8 cellular contexts compared by ENCODE assay signal in the genomic region with DNA sequence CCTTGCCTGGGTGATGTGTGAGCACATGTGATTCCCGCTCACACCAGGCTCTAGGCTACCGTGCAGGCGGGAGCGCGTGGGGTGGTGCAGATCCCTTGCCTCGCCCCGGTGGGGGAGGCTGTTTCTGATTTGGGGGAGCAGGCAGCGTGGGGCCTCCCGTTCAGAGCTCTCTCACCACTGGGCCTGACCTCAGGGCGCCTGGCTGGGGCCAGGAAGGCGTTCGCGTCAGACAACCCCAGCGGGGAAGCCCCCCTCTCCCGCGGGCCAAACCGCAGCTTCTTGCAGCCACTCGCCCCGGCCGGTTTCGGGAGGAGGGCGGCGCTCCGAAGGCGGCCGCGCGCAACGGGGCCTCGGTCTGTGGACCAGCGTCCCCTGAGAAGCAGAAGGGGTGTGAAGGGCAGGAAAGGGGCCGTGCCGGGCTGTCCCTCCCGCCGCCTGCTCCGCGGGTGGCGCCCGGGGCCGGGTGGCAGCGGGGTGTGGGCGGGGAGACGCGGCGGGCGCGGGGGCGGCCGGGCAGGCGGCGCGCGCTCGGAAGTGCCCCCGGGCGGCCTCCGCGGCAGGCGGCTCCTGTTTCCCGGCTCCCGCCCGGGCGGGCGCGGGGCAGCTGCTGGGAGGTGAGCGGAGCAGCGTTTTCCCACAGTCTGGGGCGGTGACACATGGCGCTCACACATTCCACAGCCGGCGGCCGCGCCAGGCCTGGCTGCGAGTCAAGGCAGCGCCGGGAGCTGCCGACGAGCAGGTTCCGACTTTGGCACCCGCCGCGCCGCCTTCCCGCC.
DNase-seq lines count a peak whose midpoint lies in the region; ATAC-seq lines count a peak whose summit lies in the region.

No MANE protein-coding gene starts in this region.

- H3K4me3 ChIP-seq in SK-N-MC, result peak overlapping the region; percentile 76

- H3K36me3 ChIP-seq in SK-N-MC (ENCODE audit: insufficient read depth, low read length), result no peaks in the 10 kb centered on the region

- peak overlapping the region; percentile 61 for H3K27ac Mint-ChIP-seq in activated naive CD8-positive, alpha-beta T cell treated with anti-CD3 and anti-CD28 coated beads, Interleukin-2, amount 50 U/mL, for 24 hours

- 0 out of 2 replicates have a peak, but pooled peaks cover 6% of the 10 kb centered on the region for H3K9me3 ChIP-seq in SK-N-MC (ENCODE audit: low read depth, low read length)

- peaks cover 10% of the 10 kb centered on the region for H3K9me3 Mint-ChIP-seq in activated naive CD8-positive, alpha-beta T cell treated with anti-CD3 and anti-CD28 coated beads, Interleukin-2, amount 50 U/mL, for 24 hours

- H3K36me3 Mint-ChIP-seq in activated naive CD8-positive, alpha-beta T cell treated with anti-CD3 and anti-CD28 coated beads, Interleukin-2, amount 50 U/mL, for 24 hours (ENCODE audit: low read depth), result peaks cover 4% of the 10 kb centered on the region

- peak overlapping the region; percentile 54 for H3K4me3 Mint-ChIP-seq in activated naive CD8-positive, alpha-beta T cell treated with anti-CD3 and anti-CD28 coated beads, Interleukin-2, amount 50 U/mL, for 24 hours

- peaks cover 58% of the 10 kb centered on the region for H3K27me3 Mint-ChIP-seq in activated naive CD8-positive, alpha-beta T cell treated with anti-CD3 and anti-CD28 coated beads, Interleukin-2, amount 50 U/mL, for 24 hours

- DNase-seq in ELR (ENCODE audit: low read depth) (peak; percentile 89), KBM-7 (peak; percentile 86), SK-N-MC (ENCODE audit: low read depth, low spot score) (no peak), left cardiac atrium (peak; percentile 91), posterior vena cava (ENCODE audit: low spot score) (peak; percentile 94), ureter (ENCODE audit: low spot score) (peak; percentile 83)
- DNase-seq in activated naive CD8-positive, alpha-beta T cell treated with anti-CD3 and anti-CD28 coated beads, Interleukin-2, amount 50 U/mL, for 24 hours, result peak; percentile 85

- in situ Hi-C loops in KBM-7 (cut with MboI; ENCODE audit: low pct_unique_long_range_greater_than_20kb, low sequenced_read_pairs), result no loop called here

- intact Hi-C loops in left cardiac atrium (cut with DNase I) (loop anchor here (2.0 to 10.0 kb wide), 5 partner anchors 56 to 200 kb away; no protein-coding TSS in a partner anchor), posterior vena cava (cut with DNase I) (loop anchor here in 1 of 2 donors (10.0 kb wide), 1 partner anchor 66 kb away; no protein-coding TSS in a partner anchor)

- peak; percentile 96 for ATAC-seq in GM21737 (IDR thresholded peaks at IDR 0.05; ENCODE audit: unreplicated experiment)
- ATAC-seq in activated naive CD8-positive, alpha-beta T cell treated with anti-CD3 and anti-CD28 coated beads, Interleukin-2, amount 50 U/mL, for 24 hours, result peak; percentile 87
- ATAC-seq in left cardiac atrium, result peak; percentile 91 to 92

- peak overlapping the region; percentile 83 for H3K27ac ChIP-seq in SK-N-MC

- peaks cover 33% of the 10 kb centered on the region for H3K4me1 Mint-ChIP-seq in activated naive CD8-positive, alpha-beta T cell treated with anti-CD3 and anti-CD28 coated beads, Interleukin-2, amount 50 U/mL, for 24 hours

- peak overlapping the region; percentile 61 for H3K9ac ChIP-seq in SK-N-MC (ENCODE audit: insufficient read length)
